Comparison of ENCODE assay signal across 11 cellular contexts in the genomic region with DNA sequence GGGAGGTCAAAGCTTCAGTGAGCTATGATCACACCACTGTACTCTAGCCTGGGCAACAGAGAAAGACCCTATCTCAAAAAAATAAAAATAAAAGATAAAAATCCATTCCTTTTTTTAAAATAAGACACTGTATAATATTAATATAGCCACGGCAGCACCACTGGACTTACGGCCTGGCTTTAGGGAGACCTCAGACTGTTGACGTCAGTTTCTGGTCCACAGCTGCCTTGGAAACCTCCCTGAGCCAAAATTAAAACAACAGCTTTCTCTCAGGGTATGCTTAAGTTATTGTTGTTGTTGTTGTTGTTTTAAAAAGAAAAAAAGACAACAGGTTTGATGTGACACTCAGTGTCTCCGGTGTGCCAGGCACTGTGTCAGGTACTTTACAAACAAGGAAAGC. TPM values are rescaled to one million over a fixed set of nuclear protein-coding genes. Genes with fewer than 3 reads are reported as not detected.
DNase-seq lines count a peak whose midpoint lies in the region; ATAC-seq and TF ChIP-seq lines count a peak whose summit lies in the region.
"Had no signal": no experiment of that assay in that cellular context is flagged by ENCODE, and none has a peak within 500 bp of the region (broad histone marks: within the 10 kb centered on the region; RNA-seq: fewer than 3 reads in every experiment).

No MANE protein-coding gene starts in this region.

- peak overlapping the region; percentile 76 for H3K27ac Mint-ChIP-seq in activated T-helper 17 cell treated with anti-CD3 and anti-CD28 coated beads, Interleukin-2, amount 50 U/mL, for 72 hours

- ATAC-seq in activated T-helper 17 cell treated with anti-CD3 and anti-CD28 coated beads, Interleukin-2, amount 50 U/mL, for 72 hours (replicated peaks): no peak
- peak; percentile 15 to 34 for ATAC-seq in left cardiac atrium
- ATAC-seq in sciatic nerve: peak; percentile 59
- ATAC-seq in HG03108 (IDR thresholded peaks at IDR 0.05; ENCODE audit: unreplicated experiment): no peak
- no peak for ATAC-seq in GM19324 (IDR thresholded peaks at IDR 0.05; ENCODE audit: low FRiP score, unreplicated experiment)
- ATAC-seq in GM21717 (IDR thresholded peaks at IDR 0.05; ENCODE audit: unreplicated experiment): no peak
- ATAC-seq: T-cell had no signal

- no peaks in the 10 kb centered on the region for H3K27me3 Mint-ChIP-seq in activated T-helper 17 cell treated with anti-CD3 and anti-CD28 coated beads, Interleukin-2, amount 50 U/mL, for 72 hours
- H3K27me3 Mint-ChIP-seq: T-cell had no signal

- TF ChIP-seq CTCF in C4-2B (conservative IDR thresholded peaks at IDR 0.05) (no peak), GM20000 (IDR thresholded peaks at IDR 0.05; ENCODE audit: extremely low read depth, missing control alignments) (no peak)

- no peaks in the 10 kb centered on the region for H3K9me3 Mint-ChIP-seq in activated T-helper 17 cell treated with anti-CD3 and anti-CD28 coated beads, Interleukin-2, amount 50 U/mL, for 72 hours
- H3K9me3 Mint-ChIP-seq: T-cell had no signal

- DNase-seq in left cardiac atrium (no peak), sciatic nerve (ENCODE audit: low spot score) (no peak), GM20000 (ENCODE audit: low spot score) (no peak)
- DNase-seq: activated CD4-positive, alpha-beta T cell treated with anti-CD3 and anti-CD28 coated beads for 1 hour; NCI-H1105 treated with DMSO at 0.1 percent for 48 hours; T-cell had no signal

- H3K4me1 Mint-ChIP-seq in activated T-helper 17 cell treated with anti-CD3 and anti-CD28 coated beads, Interleukin-2, amount 50 U/mL, for 72 hours: peaks cover 51% of the 10 kb centered on the region

- H3K4me3 Mint-ChIP-seq in activated T-helper 17 cell treated with anti-CD3 and anti-CD28 coated beads, Interleukin-2, amount 50 U/mL, for 72 hours: no peak overlapping the region

- intact Hi-C loops in left cardiac atrium (cut with DNase I) (no loop called here), sciatic nerve (cut with DNase I) (no loop called here)

- H3K27ac ChIP-seq in C4-2B: 0 out of 2 replicates have a peak overlapping the region, but pooled peaks have one; percentile 4

- H3K36me3 Mint-ChIP-seq in activated T-helper 17 cell treated with anti-CD3 and anti-CD28 coated beads, Interleukin-2, amount 50 U/mL, for 72 hours (ENCODE audit: low read depth): peaks cover 54% of the 10 kb centered on the region

RNA-seq across cellular contexts. Expression of a gene that starts 42.0 kb away (rescaled TPM):
- total RNA-seq in activated T-helper 17 cell treated with anti-CD3 and anti-CD28 coated beads, Interleukin-2, amount 50 U/mL, for 72 hours: 100 to 1,000 TPM; 291 to 399 TPM
- total RNA-seq in left cardiac atrium (100 to 1,000 TPM; 227 to 254 TPM), sciatic nerve (198 TPM)

Comparison
In these comparisons a context has a peak if more than half of its experiments do, and no peak if none do; other contexts are left out.
1. ATAC-seq: peak in left cardiac atrium (2 of 2) and sciatic nerve (single experiment); none in activated T-helper 17 cell treated with anti-CD3 and anti-CD28 coated beads, Interleukin-2, amount 50 U/mL, for 72 hours (single experiment), HG03108 (single experiment), GM19324 (single experiment) and GM21717 (single experiment).